In the genomic region with DNA sequence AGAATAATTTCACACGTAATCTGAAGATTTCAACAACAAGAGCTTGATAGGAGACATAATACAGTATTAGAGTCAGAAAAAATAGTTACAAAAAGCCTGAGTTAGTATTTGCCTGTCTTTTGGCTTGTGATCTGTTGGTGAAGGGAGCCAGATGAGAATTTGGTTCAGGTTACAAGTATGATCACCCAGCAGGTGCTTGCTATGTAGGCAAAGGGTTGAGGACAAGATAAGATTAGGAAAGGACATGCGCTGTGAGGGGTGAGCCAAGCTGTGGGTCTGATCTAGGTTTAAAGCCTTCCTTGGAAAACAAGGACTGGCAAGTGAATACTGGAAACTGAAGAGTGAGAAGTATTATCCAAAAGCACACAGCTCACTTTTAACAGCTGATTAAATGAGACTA, we compare ENCODE assay signal across 16 cellular contexts. TPM values are rescaled to one million over a fixed set of nuclear protein-coding genes. Genes with fewer than 3 reads are reported as not detected.
DNase-seq lines count a peak whose midpoint lies in the region; ATAC-seq and TF ChIP-seq lines count a peak whose summit lies in the region.
"Had no signal": no experiment of that assay in that cellular context is flagged by ENCODE, and none has a peak within 500 bp of the region (broad histone marks: within the 10 kb centered on the region; RNA-seq: fewer than 3 reads in every experiment).

No MANE protein-coding gene starts in this region.

- no peak overlapping the region for H3K4me3 ChIP-seq in esophagus squamous epithelium
- H3K4me3 ChIP-seq: MG63 had no signal

- H3K9me3 Mint-ChIP-seq in nephron (no peaks in the 10 kb centered on the region), Calu3 (ENCODE audit: low read depth, unreplicated experiment) (no peaks in the 10 kb centered on the region)
- H3K9me3 Mint-ChIP-seq: CD4-positive, alpha-beta T cell; HFFc6 had no signal

- H3K36me3 ChIP-seq in esophagus squamous epithelium, result no peaks in the 10 kb centered on the region
- H3K36me3 ChIP-seq: MG63 had no signal

- CTCF ChIA-PET in Calu3 (lab: Charles Lee), result no interaction called here

- H3K4me1 ChIP-seq in esophagus squamous epithelium, result peaks cover 0 to 9% (median 0%) of the 10 kb centered on the region in 3 donors

- no peaks in the 10 kb centered on the region for H3K9me3 ChIP-seq in esophagus squamous epithelium
- H3K9me3 ChIP-seq: MG63 had no signal

- no peaks in the 10 kb centered on the region for H3K36me3 Mint-ChIP-seq in nephron (ENCODE audit: low read depth)
- H3K36me3 Mint-ChIP-seq in Calu3 (ENCODE audit: insufficient read depth, unreplicated experiment), result no peaks in the 10 kb centered on the region

- H3K27ac ChIP-seq in 22Rv1 (peak overlapping the region; percentile 1), esophagus squamous epithelium (no peak overlapping the region)

- no peak for TF ChIP-seq POLR2A in esophagus squamous epithelium (IDR thresholded peaks at IDR 0.05)

- H3K27ac Mint-ChIP-seq in nephron (peak overlapping the region in 2 of 3 experiments; percentile 6 to 16), Calu3 (ENCODE audit: unreplicated experiment) (no peak overlapping the region)
- H3K27ac Mint-ChIP-seq: CD4-positive, alpha-beta T cell; HFFc6 had no signal

- peak; percentile 65 for ATAC-seq in left cardiac atrium
- no peak for ATAC-seq in GM19351 (IDR thresholded peaks at IDR 0.05; ENCODE audit: unreplicated experiment)
- ATAC-seq: SK-N-SH treated with all-trans-retinoic acid at 6 μM for 48 hours had no signal

- DNase-seq in NCI-H146 treated with DMSO at 0.1 percent for 48 hours (lab: John Stamatoyannopoulos, UW; ENCODE audit: unreplicated experiment), result peak; percentile 58
- DNase-seq in left cardiac atrium, result no peak
- no peak for DNase-seq in Calu3
- no peak for DNase-seq in esophagus squamous epithelium (lab: John Stamatoyannopoulos, UW)
- DNase-seq: ACHN; CD4-positive, alpha-beta T cell; DMS79; GOT3; HFFc6; MG63; NCI-H1105 treated with DMSO at 0.1 percent for 48 hours; NCI-H2081 had no signal

- TF ChIP-seq CTCF in 22Rv1 (IDR thresholded peaks at IDR 0.05), result no peak
- no peak for TF ChIP-seq CTCF in nephron (IDR thresholded peaks at IDR 0.05; ENCODE audit: unreplicated experiment in 3 of 3)
- no peak for TF ChIP-seq CTCF in Calu3 (IDR thresholded peaks at IDR 0.05; ENCODE audit: unreplicated experiment)
- TF ChIP-seq CTCF in esophagus squamous epithelium (IDR thresholded peaks at IDR 0.05), result no peak

- peaks cover 34% of the 10 kb centered on the region for H3K4me1 Mint-ChIP-seq in nephron
- peaks cover 26% of the 10 kb centered on the region for H3K4me1 Mint-ChIP-seq in Calu3 (ENCODE audit: low read depth, unreplicated experiment)

- H3K4me3 Mint-ChIP-seq in nephron (no peak overlapping the region), Calu3 (ENCODE audit: low read depth, unreplicated experiment) (no peak overlapping the region)
- H3K4me3 Mint-ChIP-seq: CD4-positive, alpha-beta T cell; HFFc6 had no signal

- H3K27me3 ChIP-seq in esophagus squamous epithelium, result no peaks in the 10 kb centered on the region
- H3K27me3 ChIP-seq: MG63 had no signal

- WGBS in esophagus squamous epithelium, 2 donors, result 97 to 98% methylated on average over 2 of the region's 2 CpGs

- intact Hi-C loops in left cardiac atrium (cut with DNase I) (no loop called here), Calu3 (cut with micrococcal nuclease; ENCODE audit: unreplicated experiment) (no loop called here), esophagus squamous epithelium (cut with DNase I) (no loop called here)

- BruUV-seq in Calu3 (replicated peaks; lab: Mats Ljungman, UMichigan), result no TSS peak

- H3K27me3 Mint-ChIP-seq in nephron (ENCODE audit: low read depth) (no peaks in the 10 kb centered on the region), Calu3 (ENCODE audit: unreplicated experiment) (no peaks in the 10 kb centered on the region)
- H3K27me3 Mint-ChIP-seq: CD4-positive, alpha-beta T cell had no signal

RNA-seq across cellular contexts. Expression of gene CD36, which starts 28.7 kb away (rescaled TPM):
- total RNA-seq in left cardiac atrium (100 to 1,000 TPM; 760 to 831 TPM), Calu3 (2022) (not detected in 2 replicates), esophagus squamous epithelium (10 to 100 TPM in 2 of 4 donors, 1 to 10 TPM in 2; 1.2 to 85.5 (median 11.0) TPM)

Comparison
In these comparisons a context has a peak if more than half of its experiments do, and no peak if none do; other contexts are left out.
1. RNA of gene CD36, which starts 28.7 kb away (total RNA-seq): 760 to 831 TPM in left cardiac atrium; 1.2 to 85.5 TPM in esophagus squamous epithelium and not detected in Calu3; every median in the first group is over 4 times any median in the second.